In the genomic region with DNA sequence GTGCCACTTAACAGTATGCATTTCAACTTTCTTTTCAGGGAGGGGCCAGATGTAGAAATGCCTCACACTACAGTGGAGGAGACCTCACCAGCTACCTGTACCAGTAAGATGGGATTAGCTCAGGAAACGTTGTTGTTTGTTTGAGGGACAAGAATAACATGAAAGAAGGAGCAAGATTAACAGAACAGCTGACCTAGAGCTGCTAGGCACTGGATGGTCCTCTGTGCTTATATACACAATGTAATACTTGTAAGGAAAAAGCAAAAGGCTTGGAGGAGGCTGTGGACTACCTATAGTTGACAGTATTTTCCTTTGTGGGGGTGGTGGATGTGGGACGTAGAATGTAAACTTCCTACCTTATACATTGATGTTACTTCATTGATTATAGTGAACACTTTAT, we compare ENCODE assay signal across 28 cellular contexts.
"Had no signal": no experiment of that assay in that cellular context is flagged by ENCODE, and none has a peak within 500 bp of the region (broad histone marks: within the 10 kb centered on the region; RNA-seq: fewer than 3 reads in every experiment).

No MANE protein-coding gene starts in this region.

- H3K27me3 ChIP-seq: stomach, testis, uterus had no signal

- DNase-seq: activated CD4-positive, alpha-beta T cell treated with anti-CD3 and anti-CD28 coated beads, Interleukin-2, amount 10 ng/mL, durations not matched to agents 7 days and 5 days; activated CD4-positive, CD25-positive, alpha-beta regulatory T cell treated with anti-CD3 and anti-CD28 coated beads, Interleukin-2, amount 50 U/mL, for 72 hours; activated CD8-positive, alpha-beta T cell treated with anti-CD3 and anti-CD28 coated beads for 36 hours; activated gamma-delta T cell treated with Interleukin-2 at 50 U/mL for 16 hours; anterior cingulate cortex; effector CD8-positive, alpha-beta T cell; erythroblast; foreskin fibroblast; immature natural killer cell; left ventricle myocardium inferior; midbrain; natural killer cell; nucleus accumbens; small intestine; stimulated activated CD4-positive, alpha-beta T cell treated with anti-CD3 and anti-CD28 coated beads, Interleukin-2, amount 100 ng/mL, for 24 hours; stomach; T-helper 17 cell; testis; trophoblast cell; uterus; WERI-Rb-1 had no signal

- H3K36me3 ChIP-seq: left ventricle myocardium inferior, stomach, uterus, WERI-Rb-1 had no signal

- H3K9me3 Mint-ChIP-seq: activated CD4-positive, alpha-beta T cell treated with anti-CD3 and anti-CD28 coated beads, Interleukin-2, amount 10 ng/mL, durations not matched to agents 7 days and 5 days; activated CD8-positive, alpha-beta T cell treated with anti-CD3 and anti-CD28 coated beads for 36 hours; activated naive CD4-positive, alpha-beta T cell treated with anti-CD3 and anti-CD28 coated beads, Interleukin-2, amount 50 U/mL, for 24 hours; activated T-helper 1 cell treated with anti-CD3 and anti-CD28 coated beads, Interleukin-12 subunit alpha, Interleukin-12 subunit beta, Interleukin-2, Interleukin-4 antibody, amounts not matched to agents 30 ng/mL and 10 ng/mL and 1 ng/mL, durations not matched to agents 14 hours and 24 hours and 36 hours; immature natural killer cell; natural killer cell; stimulated activated effector memory CD8-positive, alpha-beta T cell treated with anti-CD3 and anti-CD28 coated beads, Interleukin-12 subunit alpha, Interleukin-12 subunit beta, amount 100 ng/mL, for 72 hours had no signal

- ATAC-seq: activated CD8-positive, alpha-beta T cell treated with anti-CD3 and anti-CD28 coated beads for 36 hours; natural killer cell; sciatic nerve; stimulated activated effector memory CD8-positive, alpha-beta T cell treated with anti-CD3 and anti-CD28 coated beads, Interleukin-12 subunit alpha, Interleukin-12 subunit beta, amount 100 ng/mL, for 72 hours; T-helper 17 cell had no signal

- H3K4me3 ChIP-seq: left ventricle myocardium inferior, stomach, testis, uterus had no signal

- H3K4me1 Mint-ChIP-seq: activated CD4-positive, alpha-beta T cell treated with anti-CD3 and anti-CD28 coated beads, Interleukin-2, amount 10 ng/mL, durations not matched to agents 7 days and 5 days; activated naive CD4-positive, alpha-beta T cell treated with anti-CD3 and anti-CD28 coated beads, Interleukin-2, amount 50 U/mL, for 24 hours; immature natural killer cell; natural killer cell; stimulated activated effector memory CD8-positive, alpha-beta T cell treated with anti-CD3 and anti-CD28 coated beads, Interleukin-12 subunit alpha, Interleukin-12 subunit beta, amount 100 ng/mL, for 72 hours; T-helper 17 cell had no signal

- H3K27ac ChIP-seq: left ventricle myocardium inferior, parathyroid adenoma, stomach, testis, WERI-Rb-1 had no signal

- H3K27me3 Mint-ChIP-seq: brain; dendritic cell treated with granulocyte-macrophage colony-stimulating factor and Interleukin-4, amounts not matched to agents 40 ng/mL and 50 ng/mL, for 4 days had no signal

- H3K27ac Mint-ChIP-seq: activated CD4-positive, alpha-beta T cell treated with anti-CD3 and anti-CD28 coated beads, Interleukin-2, amount 10 ng/mL, durations not matched to agents 7 days and 5 days; activated CD8-positive, alpha-beta T cell treated with anti-CD3 and anti-CD28 coated beads for 36 hours; activated naive CD4-positive, alpha-beta T cell treated with anti-CD3 and anti-CD28 coated beads, Interleukin-2, amount 50 U/mL, for 24 hours; activated T-helper 1 cell treated with anti-CD3 and anti-CD28 coated beads, Interleukin-12 subunit alpha, Interleukin-12 subunit beta, Interleukin-2, Interleukin-4 antibody, amounts not matched to agents 30 ng/mL and 10 ng/mL and 1 ng/mL, durations not matched to agents 14 hours and 24 hours and 36 hours; dendritic cell treated with granulocyte-macrophage colony-stimulating factor and Interleukin-4, amounts not matched to agents 40 ng/mL and 50 ng/mL, for 4 days; natural killer cell; stimulated activated effector memory CD8-positive, alpha-beta T cell treated with anti-CD3 and anti-CD28 coated beads, Interleukin-12 subunit alpha, Interleukin-12 subunit beta, amount 100 ng/mL, for 72 hours; T-helper 17 cell had no signal

- H3K4me3 Mint-ChIP-seq: activated CD4-positive, alpha-beta T cell treated with anti-CD3 and anti-CD28 coated beads, Interleukin-2, amount 10 ng/mL, durations not matched to agents 7 days and 5 days; activated CD8-positive, alpha-beta T cell treated with anti-CD3 and anti-CD28 coated beads for 36 hours; activated naive CD4-positive, alpha-beta T cell treated with anti-CD3 and anti-CD28 coated beads, Interleukin-2, amount 50 U/mL, for 24 hours; activated T-helper 1 cell treated with anti-CD3 and anti-CD28 coated beads, Interleukin-12 subunit alpha, Interleukin-12 subunit beta, Interleukin-2, Interleukin-4 antibody, amounts not matched to agents 30 ng/mL and 10 ng/mL and 1 ng/mL, durations not matched to agents 14 hours and 24 hours and 36 hours; dendritic cell treated with granulocyte-macrophage colony-stimulating factor and Interleukin-4, amounts not matched to agents 40 ng/mL and 50 ng/mL, for 4 days; immature natural killer cell; natural killer cell; stimulated activated effector memory CD8-positive, alpha-beta T cell treated with anti-CD3 and anti-CD28 coated beads, Interleukin-12 subunit alpha, Interleukin-12 subunit beta, amount 100 ng/mL, for 72 hours; T-helper 17 cell had no signal

- H2AFZ ChIP-seq: parathyroid adenoma had no signal

- H3K36me3 Mint-ChIP-seq: activated naive CD4-positive, alpha-beta T cell treated with anti-CD3 and anti-CD28 coated beads, Interleukin-2, amount 50 U/mL, for 24 hours; brain; immature natural killer cell; natural killer cell; stimulated activated effector memory CD8-positive, alpha-beta T cell treated with anti-CD3 and anti-CD28 coated beads, Interleukin-12 subunit alpha, Interleukin-12 subunit beta, amount 100 ng/mL, for 72 hours had no signal
